In the genomic region with DNA sequence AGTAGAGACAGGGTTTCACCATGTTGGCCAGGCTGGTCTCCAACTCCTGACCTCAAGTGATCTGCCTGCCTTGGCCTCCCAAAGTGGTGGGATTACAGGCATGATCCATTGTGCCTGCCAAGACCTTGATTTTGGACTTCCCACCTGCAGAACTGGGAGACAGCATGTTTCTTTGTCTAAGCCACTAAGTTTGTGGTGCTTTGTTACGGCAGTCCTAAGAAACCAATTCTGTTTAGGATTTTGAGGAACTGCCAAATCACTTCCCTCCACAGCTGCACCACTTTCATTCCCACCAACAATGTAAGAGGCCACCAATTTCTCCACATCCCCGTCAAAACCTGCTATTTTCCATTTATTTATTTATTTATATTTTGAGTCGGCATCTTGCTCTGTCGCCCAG, we compare ENCODE assay signal across 23 cellular contexts. TPM values are rescaled to one million over a fixed set of nuclear protein-coding genes. Genes with fewer than 3 reads are reported as not detected.
DNase-seq lines count a peak whose midpoint lies in the region; ATAC-seq, FAIRE-seq and TF ChIP-seq lines count a peak whose summit lies in the region.
"Had no signal": no experiment of that assay in that cellular context is flagged by ENCODE, and none has a peak within 500 bp of the region (broad histone marks: within the 10 kb centered on the region; RNA-seq: fewer than 3 reads in every experiment).

No MANE protein-coding gene starts in this region.

- TF ChIP-seq EP300 in A549 (IDR thresholded peaks at IDR 0.05), result no peak

- TF ChIP-seq CTCF in A549 (IDR thresholded peaks at IDR 0.05) (no peak), IMR-90 (conservative IDR thresholded peaks at IDR 0.05; ENCODE audit: low read depth, low read length) (no peak), brain microvascular endothelial cell (IDR thresholded peaks at IDR 0.05; ENCODE audit: low read depth, low read length, missing control alignments) (no peak), lower lobe of right lung (IDR thresholded peaks at IDR 0.05) (no peak)

- peak overlapping the region; percentile 25 for H2BK120ac ChIP-seq in IMR-90 (ENCODE audit: low read depth, low read length)

- H3K36me3 ChIP-seq in IMR-90 (ENCODE audit: control insufficient read depth, insufficient read depth, low read length) (no peaks in the 10 kb centered on the region), brain microvascular endothelial cell (replicated peaks) (no peaks in the 10 kb centered on the region), lower lobe of right lung (no peaks in the 10 kb centered on the region)
- H3K36me3 ChIP-seq: prostate gland had no signal

- no peaks in the 10 kb centered on the region for H3K9me3 ChIP-seq in A549
- H3K9me3 ChIP-seq in IMR-90 (ENCODE audit: control insufficient read depth, insufficient read depth, low read length), result no peaks in the 10 kb centered on the region
- H3K9me3 ChIP-seq in lower lobe of right lung, result no peaks in the 10 kb centered on the region
- H3K9me3 ChIP-seq in right cardiac atrium (ENCODE audit: control insufficient read depth, low read length), result no peaks in the 10 kb centered on the region
- H3K9me3 ChIP-seq: prostate gland had no signal

- in situ Hi-C loops in IMR-90 (cut with MboI; ENCODE audit: low sequenced_read_pairs) (no loop called here), brain microvascular endothelial cell (cut with HindIII; ENCODE audit: low pct_ligation_motif_present, low sequenced_read_pairs) (no loop called here)

- peak overlapping the region; percentile 52; the same call in 1 of the 2 replicates for H3K14ac ChIP-seq in IMR-90 (replicated peaks; ENCODE audit: low read depth, low read length)

- peak overlapping the region; percentile 52; the same call in 1 of the 2 replicates for H4K91ac ChIP-seq in IMR-90 (ENCODE audit: insufficient read depth, low read depth, low read length)

- H2BK15ac ChIP-seq in IMR-90 (ENCODE audit: low read depth, low read length), result peak overlapping the region; percentile 28; the same call in 1 of the 3 replicates

- H3K4me2 ChIP-seq in A549 (peak overlapping the region; percentile 95), IMR-90 (ENCODE audit: low read depth, low read length) (no peak overlapping the region)

- H3K9ac ChIP-seq in IMR-90 (ENCODE audit: low read depth, low read length), result no peak overlapping the region

- H3K27me3 ChIP-seq in IMR-90 (ENCODE audit: control insufficient read depth, insufficient read depth, low read length), result no peaks in the 10 kb centered on the region
- no peaks in the 10 kb centered on the region for H3K27me3 ChIP-seq in brain microvascular endothelial cell (replicated peaks)
- peaks cover 4% of the 10 kb centered on the region for H3K27me3 ChIP-seq in lower lobe of right lung (ENCODE audit: low read depth)
- H3K27me3 ChIP-seq in right cardiac atrium (ENCODE audit: control insufficient read depth, insufficient read depth), result no peaks in the 10 kb centered on the region

- no peak for TF ChIP-seq RAD21 in A549 (conservative IDR thresholded peaks at IDR 0.05 in 1 of 2, IDR thresholded peaks at IDR 0.05 in 1 of 2)
- TF ChIP-seq RAD21 in IMR-90 (IDR thresholded peaks at IDR 0.05; ENCODE audit: low read length), result no peak

- H3K56ac ChIP-seq in IMR-90 (ENCODE audit: extremely low read depth, insufficient read depth, low read length), result no peak overlapping the region

- TF ChIP-seq POLR2A in A549 (IDR thresholded peaks at IDR 0.05; ENCODE audit: low read length) (no peak), IMR-90 (IDR thresholded peaks at IDR 0.05; ENCODE audit: low read depth, low read length) (no peak)

- H3K79me1 ChIP-seq in IMR-90 (ENCODE audit: low read depth in 1 of 2, low read length in 2 of 2), result peaks cover 3 to 8% of the 10 kb centered on the region in 2 experiments

- peaks cover 12% of the 10 kb centered on the region for H3K9me1 ChIP-seq in IMR-90 (ENCODE audit: insufficient read depth, low read length)

- peak overlapping the region; percentile 50 for H3K4me3 ChIP-seq in A549
- no peak overlapping the region for H3K4me3 ChIP-seq in IMR-90 (ENCODE audit: insufficient read depth, low read depth, low read length)
- no peak overlapping the region for H3K4me3 ChIP-seq in brain microvascular endothelial cell (ENCODE audit: low read depth, low read length)
- H3K4me3 ChIP-seq in lower lobe of right lung, result peak overlapping the region; percentile 39
- no peak overlapping the region for H3K4me3 ChIP-seq in right cardiac atrium (ENCODE audit: low read length)
- H3K4me3 ChIP-seq: prostate gland had no signal

- dilution Hi-C loops in IMR-90 (cut with HindIII; ENCODE audit: low sequenced_read_pairs, unreplicated experiment), result no loop called here

- CTCF ChIA-PET in A549 (lab: Yijun Ruan, JAX) (interaction anchor here (4.0 kb wide), 1 partner anchor 9 kb away, joined by 18 read pairs; no protein-coding TSS in a partner anchor), IMR-90 (lab: Yijun Ruan, JAX) (no interaction called here)

- 97% methylated on average over 4 of the region's 4 CpGs for WGBS in A549 (ENCODE audit: missing lambda C conversion rate)
- WGBS in IMR-90 (ENCODE audit: extremely low coverage in 2 of 2, insufficient read length in 1 of 2), 2 experiments, result no CpG with 5 or more reads among the region's 4 CpGs
- 85% methylated on average over 4 of the region's 4 CpGs for WGBS in right cardiac atrium

- H2AK9ac ChIP-seq in IMR-90 (replicated peaks; ENCODE audit: low read depth, low read length, poor library complexity), result peak overlapping the region; percentile 16

- intact Hi-C loops in IMR-90 (cut with micrococcal nuclease) (no loop called here), lower lobe of right lung (cut with DNase I) (no loop called here), right cardiac atrium (cut with DNase I) (no loop called here)

- H2BK5ac ChIP-seq in IMR-90 (ENCODE audit: low read depth, low read length, poor library complexity, severe bottlenecking), result no peak overlapping the region

- H3K27ac ChIP-seq in A549 (peak overlapping the region; percentile 93 to 95), IMR-90 (ENCODE audit: insufficient read depth, low read length) (no peak overlapping the region), brain microvascular endothelial cell (peak overlapping the region; percentile 99), lower lobe of right lung (peak overlapping the region; percentile 1), right cardiac atrium (ENCODE audit: low read length) (no peak overlapping the region)
- H3K27ac ChIP-seq: C4-2B, prostate gland had no signal

- peak overlapping the region; percentile 49; the same call in 1 of the 2 replicates for H2AK5ac ChIP-seq in IMR-90 (ENCODE audit: low read depth, low read length)

- H3K23ac ChIP-seq in IMR-90 (ENCODE audit: low read depth, low read length), result peak overlapping the region; percentile 70; the same call in 1 of the 2 replicates

- peak overlapping the region; percentile 24; the same call in 1 of the 2 replicates for H4K5ac ChIP-seq in IMR-90 (ENCODE audit: low read depth, low read length)

- no peak overlapping the region for H2AFZ ChIP-seq in IMR-90 (replicated peaks; ENCODE audit: low read length, poor library complexity)

- H4K8ac ChIP-seq in IMR-90 (ENCODE audit: low read depth in 2 of 2, low read length in 2 of 2), result peak overlapping the region; percentile 53 to 91; a peak in 2 of 4 replicates

- peak overlapping the region; percentile 69 for H2BK20ac ChIP-seq in IMR-90 (ENCODE audit: low read depth, low read length)

- ATAC-seq in A549, result no peak
- ATAC-seq in IMR-90 (ENCODE audit: low read depth), result no peak
- no peak for ATAC-seq in lower lobe of right lung
- no peak for ATAC-seq in right cardiac atrium

- peaks cover 53% of the 10 kb centered on the region for H3K4me1 ChIP-seq in A549
- peaks cover 16% of the 10 kb centered on the region for H3K4me1 ChIP-seq in IMR-90 (ENCODE audit: control insufficient read depth, insufficient read depth, low read length)
- peaks cover 18% of the 10 kb centered on the region for H3K4me1 ChIP-seq in lower lobe of right lung
- no peaks in the 10 kb centered on the region for H3K4me1 ChIP-seq in right cardiac atrium (ENCODE audit: control insufficient read depth, insufficient read depth, low read length)
- H3K4me1 ChIP-seq: prostate gland had no signal

- no peaks in the 10 kb centered on the region for H4K20me1 ChIP-seq in IMR-90 (ENCODE audit: insufficient read depth, low read length)

- peak overlapping the region; percentile 58; the same call in 1 of the 2 replicates for H3K4ac ChIP-seq in IMR-90 (ENCODE audit: low read depth, low read length)

- H3K18ac ChIP-seq in IMR-90 (ENCODE audit: low read depth, low read length), result peak overlapping the region; percentile 39; the same call in 1 of the 2 replicates

- BruUV-seq in IMR-90 (replicated peaks; lab: Mats Ljungman, UMichigan), result no TSS peak

- DNase-seq in A549 (ENCODE audit: low read depth in 1 of 2, low spot score in 1 of 2) (no peak), IMR-90 (no peak), brain microvascular endothelial cell (no peak), lower lobe of right lung (no peak), GM19239 (ENCODE audit: insufficient read length, low spot score) (no peak), amygdala (lab: John Stamatoyannopoulos, UW) (no peak), right cardiac atrium (no peak), SIG-M5 (lab: John Stamatoyannopoulos, UW) (no peak)
- DNase-seq: activated B cell treated with CpG ODN at 0.5 μM for 24 hours; activated CD4-positive, alpha-beta memory T cell treated with anti-CD3 and anti-CD28 coated beads, Interleukin-2, amount 10 ng/mL, durations not matched to agents 7 days and 5 days; activated naive CD4-positive, alpha-beta T cell treated with anti-CD3 and anti-CD28 coated beads for 36 hours; activated T-cell treated with anti-CD3 and anti-CD28 coated beads, Interleukin-2, amount 50 U/mL, for 1 hour; anterior cingulate cortex; cerebellar nuclear complex; foreskin melanocyte; NCI-H524 treated with DMSO at 0.1 percent for 48 hours; SHP77 treated with DMSO at 0.1 percent for 48 hours; substantia nigra had no signal

- POLR2A ChIA-PET in A549 (lab: Yijun Ruan, JAX), result interaction anchor here (3.8 kb wide), 1 partner anchor 47 kb away, joined by 64 read pairs; a partner anchor contains a TSS
- POLR2A ChIA-PET in IMR-90 (lab: Charles Lee; ENCODE audit: unreplicated experiment), result no interaction called here

- FAIRE-seq in A549 (lab: Jason Lieb, UNC) (no peak), GM19239 (lab: Jason Lieb, UNC) (no peak)

RNA-seq across cellular contexts. Expression of a gene that starts 46.1 kb away (rescaled TPM):
- polyA plus RNA-seq in A549 (2011; rRNA removed) (12.6 and 16.9 TPM in 2 replicates), A549 (2017; fragmentation: RNase III; extraction: RNeasy Plus Mini Kit Qiagen cat#74134 plus additional on column Dnase treatment) (12.9 to 13.3 TPM (median 13.3 TPM) in 3 replicates), IMR-90 (2012; rRNA removed) (6.3 and 6.4 TPM in 2 replicates), right cardiac atrium (0.61 TPM)
- 11.7 and 13.4 TPM in 2 replicates for polyA plus RNA-seq in A549 (2012; cell fraction: cytosol; rRNA removed)
- 8.3 and 12.9 TPM in 2 replicates for polyA plus RNA-seq in A549 (2012; cell fraction: nucleus; rRNA removed)
- 8.6 TPM in 2 replicates for polyA minus RNA-seq in A549 (2011; rRNA and poly(A)+ RNA removed)
- total RNA-seq in IMR-90 (2012; rRNA removed) (4.5 and 4.7 TPM in 2 replicates), lower lobe of right lung (1.8 TPM), right cardiac atrium (1 to 10 TPM in 1 of 4 donors, under 1 TPM in 3; 0.74 to 1.3 (median 0.76) TPM)
- 2.1 and 2.9 TPM in 2 replicates for polyA plus RNA-seq in IMR-90 (2012; cell fraction: cytosol; rRNA removed)
- 2.1 and 4.5 TPM in 2 replicates for polyA plus RNA-seq in IMR-90 (2012; cell fraction: nucleus; rRNA removed; ENCODE audit: low replicate concordance)

RNA-seq across cellular contexts. Expression of a gene that starts 48.7 kb away (rescaled TPM):
- not detected in 2 replicates for polyA plus RNA-seq in A549 (2011; rRNA removed)
- 0.04 and 0.13 TPM in 2 replicates for polyA plus RNA-seq in A549 (2012; cell fraction: cytosol; rRNA removed)
- 0.17 and 0.29 TPM in 2 replicates for polyA plus RNA-seq in A549 (2012; cell fraction: nucleus; rRNA removed)
- 0.05 TPM in 1 of 3 replicates, not detected in the others for polyA plus RNA-seq in A549 (2017; fragmentation: RNase III; extraction: RNeasy Plus Mini Kit Qiagen cat#74134 plus additional on column Dnase treatment)
- polyA minus RNA-seq in A549 (2011; rRNA and poly(A)+ RNA removed), result 0.19 TPM in 1 of 2 replicates, not detected in the other
- total RNA-seq in IMR-90 (2012; rRNA removed), result not detected in 2 replicates
- polyA plus RNA-seq in IMR-90 (2012; rRNA removed), result not detected in 2 replicates
- polyA plus RNA-seq in IMR-90 (2012; cell fraction: cytosol; rRNA removed), result 0.04 TPM in 1 of 2 replicates, not detected in the other
- 0.04 TPM in 1 of 2 replicates, not detected in the other for polyA plus RNA-seq in IMR-90 (2012; cell fraction: nucleus; rRNA removed; ENCODE audit: low replicate concordance)
- total RNA-seq in lower lobe of right lung, result not detected
- not detected for total RNA-seq in right cardiac atrium
- not detected for polyA plus RNA-seq in right cardiac atrium
- total RNA-seq: activated CD4-positive, alpha-beta memory T cell treated with anti-CD3 and anti-CD28 coated beads, Interleukin-2, amount 10 ng/mL, durations not matched to agents 7 days and 5 days; activated naive CD4-positive, alpha-beta T cell treated with anti-CD3 and anti-CD28 coated beads for 36 hours; mesenteric fat pad; prostate gland; T-helper 2 cell treated with Interferon-gamma antibody and Interleukin-4, amounts not matched to agents 100 ng/mL and 5 ng/mL, for 36 hours had no signal
- polyA plus RNA-seq: neural cell had no signal

Comparison
In these comparisons a context has a peak if more than half of its experiments do, and no peak if none do; other contexts are left out.
1. H3K27ac ChIP-seq: peak in A549 (2 of 2), brain microvascular endothelial cell (single experiment) and lower lobe of right lung (single experiment); none in IMR-90 (single experiment) and right cardiac atrium (single experiment).
2. H3K4me3 ChIP-seq: peak in A549 (single experiment) and lower lobe of right lung (single experiment); none in IMR-90 (single experiment), brain microvascular endothelial cell (single experiment) and right cardiac atrium (single experiment).